In the genomic region with DNA sequence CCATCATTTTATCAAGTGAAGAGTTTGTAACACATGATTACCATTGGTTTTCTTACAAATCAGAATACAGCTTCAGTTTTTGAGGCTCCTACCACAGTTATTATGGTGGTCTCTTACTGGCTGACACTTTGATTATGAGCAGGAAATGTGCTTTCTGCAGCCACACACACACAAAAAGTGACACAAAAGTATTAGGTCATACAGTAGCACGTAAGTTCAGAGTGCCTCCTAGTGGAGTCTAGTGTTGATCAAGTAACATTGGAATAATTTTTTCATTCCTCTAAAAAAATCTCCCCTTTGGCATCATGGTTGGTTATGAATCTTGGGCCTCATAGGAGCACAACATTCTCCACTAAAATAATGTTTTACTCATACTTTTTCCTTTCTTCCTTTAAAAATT, we compare ENCODE assay signal across 1 cellular context.
TF ChIP-seq lines count a peak whose summit lies in the region.

No MANE protein-coding gene starts in this region.

TF ChIP-seq in K562, 482 proteins besides CTCF, POLR2A, EP300 and RAD21 (continued from another document):
- no peak for TF ChIP-seq ETS1 (conservative IDR thresholded peaks at IDR 0.05; ENCODE audit: control insufficient read depth, low read depth, low read length)
- no peak for TF ChIP-seq MTF1 (CRISPR knock-in tag; IDR thresholded peaks at IDR 0.05; ENCODE audit: borderline replicate concordance)
- TF ChIP-seq KDM1A (IDR thresholded peaks at IDR 0.05) = no peak
- TF ChIP-seq YY1 (IDR thresholded peaks at IDR 0.05; ENCODE audit: borderline replicate concordance in 1 of 3, control insufficient read depth in 1 of 3, extremely low read depth in 1 of 3, insufficient read depth in 3 of 3, insufficient read length in 1 of 3, insufficient replicate concordance in 2 of 3, low read depth in 1 of 3, low read length in 2 of 3) = no peak
- TF ChIP-seq NR2F6 (CRISPR knock-in tag; IDR thresholded peaks at IDR 0.05) = no peak
- TF ChIP-seq ELF2 (CRISPR knock-in tag; IDR thresholded peaks at IDR 0.05) = no peak
- TF ChIP-seq ZFP36 (IDR thresholded peaks at IDR 0.05; ENCODE audit: low read depth, low read length, partially characterized antibody) = no peak
- no peak for TF ChIP-seq SMARCA4 (IDR thresholded peaks at IDR 0.05)
- TF ChIP-seq ZNF75A (CRISPR knock-in tag; IDR thresholded peaks at IDR 0.05) = no peak
- TF ChIP-seq EZH2 (IDR thresholded peaks at IDR 0.05; ENCODE audit: borderline replicate concordance, low read depth, low read length) = no peak
